ENCODE assay signal across 31 cellular contexts in the genomic region with DNA sequence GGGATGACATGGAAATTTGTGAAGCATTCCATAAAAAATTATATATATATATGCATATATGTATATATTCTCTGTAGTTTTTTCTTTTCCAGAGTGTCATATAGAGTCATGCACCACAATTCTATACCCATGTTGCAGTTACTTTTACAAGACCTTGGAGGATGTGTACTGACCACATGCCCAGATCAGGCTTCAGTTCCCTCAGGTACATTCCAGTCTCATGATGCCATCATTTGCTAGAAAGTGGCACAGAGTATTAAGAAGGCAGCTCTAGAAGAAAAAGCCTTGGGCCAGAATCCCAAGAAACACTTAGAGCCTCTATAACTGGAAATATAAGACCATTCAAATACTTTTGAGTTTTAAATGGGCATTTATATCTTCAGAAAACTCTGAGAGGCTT.
"Had no signal": no experiment of that assay in that cellular context is flagged by ENCODE, and none has a peak within 500 bp of the region (broad histone marks: within the 10 kb centered on the region; RNA-seq: fewer than 3 reads in every experiment).

No MANE protein-coding gene starts in this region.

- ATAC-seq: heart right ventricle; mucosa of descending colon; natural killer cell treated with Interleukin-12 subunit alpha and Interleukin-12 subunit beta and Interleukin-15 and Interleukin-18, amount 100 ng/mL, for 72 hours; sciatic nerve; stimulated activated naive CD8-positive, alpha-beta T cell treated with anti-CD3 and anti-CD28 coated beads, Interleukin-15, amount 100 ng/mL, for 72 hours had no signal

- FAIRE-seq: colon, islet of Langerhans had no signal

- H3K36me3 ChIP-seq: esophagus muscularis mucosa, heart right ventricle, neutrophil, right atrium auricular region, suprapubic skin, transverse colon had no signal

- H3K27me3 Mint-ChIP-seq: natural killer cell treated with Interleukin-12 subunit alpha and Interleukin-12 subunit beta and Interleukin-15 and Interleukin-18, amount 100 ng/mL, for 72 hours; progenitor cell of endocrine pancreas; stimulated activated naive CD8-positive, alpha-beta T cell treated with anti-CD3 and anti-CD28 coated beads, Interleukin-15, amount 100 ng/mL, for 72 hours had no signal

- H3K4me3 Mint-ChIP-seq: endodermal cell; mesothelial cell of epicardium; naive B cell; natural killer cell treated with Interleukin-12 subunit alpha and Interleukin-12 subunit beta and Interleukin-15 and Interleukin-18, amount 100 ng/mL, for 72 hours; neural crest cell; stimulated activated naive CD8-positive, alpha-beta T cell treated with anti-CD3 and anti-CD28 coated beads, Interleukin-15, amount 100 ng/mL, for 72 hours had no signal

- H3K4me3 ChIP-seq: esophagus muscularis mucosa, heart right ventricle, lung, mucosa of descending colon, right atrium auricular region, smooth muscle cell, suprapubic skin, transverse colon had no signal

- H3K36me3 Mint-ChIP-seq: naive B cell; natural killer cell treated with Interleukin-12 subunit alpha and Interleukin-12 subunit beta and Interleukin-15 and Interleukin-18, amount 100 ng/mL, for 72 hours had no signal

- H3K4me1 Mint-ChIP-seq: endodermal cell; naive B cell; neural crest cell; stimulated activated naive CD8-positive, alpha-beta T cell treated with anti-CD3 and anti-CD28 coated beads, Interleukin-15, amount 100 ng/mL, for 72 hours had no signal

- H3K27ac ChIP-seq: esophagus muscularis mucosa, heart right ventricle, neutrophil, parathyroid adenoma, right atrium auricular region, suprapubic skin, transverse colon had no signal

- H3K27ac Mint-ChIP-seq: endodermal cell; mesothelial cell of epicardium; naive B cell; natural killer cell treated with Interleukin-12 subunit alpha and Interleukin-12 subunit beta and Interleukin-15 and Interleukin-18, amount 100 ng/mL, for 72 hours; progenitor cell of endocrine pancreas; stimulated activated naive CD8-positive, alpha-beta T cell treated with anti-CD3 and anti-CD28 coated beads, Interleukin-15, amount 100 ng/mL, for 72 hours had no signal

- H3K4me1 ChIP-seq: esophagus muscularis mucosa, heart right ventricle, parathyroid adenoma, right atrium auricular region, suprapubic skin, transverse colon had no signal

- H3K27me3 ChIP-seq: esophagus muscularis mucosa, heart right ventricle, neutrophil, right atrium auricular region, suprapubic skin, transverse colon had no signal

- DNase-seq: effector CD8-positive, alpha-beta T cell; endodermal cell; foreskin melanocyte; glutamatergic neuron; heart right ventricle; hippocampal formation; kidney glomerular epithelial cell; mesenchymal stem cell; mucosa of descending colon; naive B cell; stimulated activated CD4-positive, alpha-beta T cell treated with anti-CD3 and anti-CD28 coated beads, Interleukin-12 subunit alpha, Interleukin-12 subunit beta, amount 100 ng/mL, for 4 hours; stimulated activated CD4-positive, alpha-beta T cell treated with anti-CD3 and anti-CD28 coated beads, Interleukin-1b, Interleukin-23, amount 100 ng/mL, for 48 hours; stimulated activated CD4-positive, alpha-beta T cell treated with anti-CD3 and anti-CD28 coated beads, Interleukin-4, amount 100 ng/mL, for 1 hour; stimulated activated CD8-positive, alpha-beta memory T cell treated with anti-CD3 and anti-CD28 coated beads, Interleukin-4, amount 100 ng/mL, for 48 hours; stimulated activated naive CD4-positive, alpha-beta T cell; stimulated activated naive CD8-positive, alpha-beta T cell treated with anti-CD3 and anti-CD28 coated beads, Interleukin-15, amount 100 ng/mL, for 72 hours; transverse colon had no signal

- H3K9me3 ChIP-seq: esophagus muscularis mucosa, mucosa of descending colon, neutrophil, right atrium auricular region, suprapubic skin, transverse colon had no signal
